Comparison of ENCODE assay signal across 17 cellular contexts in the genomic region with DNA sequence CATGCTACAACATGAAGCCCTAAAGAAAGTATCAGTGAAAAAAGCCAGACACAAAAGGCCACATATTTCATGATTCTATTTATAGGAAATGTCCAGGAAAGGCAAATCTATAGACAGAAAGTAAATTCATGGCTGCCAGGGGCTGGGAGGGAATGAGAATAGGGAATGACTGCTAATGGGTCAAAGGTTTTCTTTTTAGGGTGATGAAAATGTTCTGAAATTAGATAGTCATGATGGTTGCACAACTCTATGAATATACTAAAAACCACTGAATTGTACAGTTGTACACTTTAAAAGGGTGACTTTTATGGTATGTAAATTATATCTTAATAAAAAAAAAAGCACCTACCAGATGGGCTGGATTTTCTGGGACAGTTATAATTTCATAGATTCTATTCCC.
"Had no signal": no experiment of that assay in that cellular context is flagged by ENCODE, and none has a peak within 500 bp of the region (broad histone marks: within the 10 kb centered on the region; RNA-seq: fewer than 3 reads in every experiment).

No MANE protein-coding gene starts in this region.

- H3K27ac Mint-ChIP-seq: activated CD4-positive, alpha-beta T cell treated with anti-CD3 and anti-CD28 coated beads, Interleukin-2, amount 10 ng/mL, durations not matched to agents 7 days and 5 days; activated naive CD4-positive, alpha-beta T cell treated with anti-CD3 and anti-CD28 coated beads for 36 hours; activated T-helper 1 cell treated with anti-CD3 and anti-CD28 coated beads, Interleukin-12 subunit alpha, Interleukin-12 subunit beta, Interleukin-2, Interleukin-4 antibody, amounts not matched to agents 30 ng/mL and 10 ng/mL and 1 ng/mL, durations not matched to agents 14 hours and 24 hours and 36 hours; naive thymus-derived CD8-positive, alpha-beta T cell; T-helper 2 cell treated with Interferon-gamma antibody and Interleukin-4, amounts not matched to agents 5 μg/mL and 100 μg/mL, for 36 hours had no signal

- H3K36me3 ChIP-seq: adrenal gland, colonic mucosa, esophagus squamous epithelium, left lung, transverse colon had no signal

- H3K4me3 Mint-ChIP-seq: activated CD4-positive, alpha-beta T cell treated with anti-CD3 and anti-CD28 coated beads, Interleukin-2, amount 10 ng/mL, durations not matched to agents 7 days and 5 days; activated naive CD4-positive, alpha-beta T cell treated with anti-CD3 and anti-CD28 coated beads for 36 hours; activated T-helper 1 cell treated with anti-CD3 and anti-CD28 coated beads, Interleukin-12 subunit alpha, Interleukin-12 subunit beta, Interleukin-2, Interleukin-4 antibody, amounts not matched to agents 30 ng/mL and 10 ng/mL and 1 ng/mL, durations not matched to agents 14 hours and 24 hours and 36 hours; naive thymus-derived CD8-positive, alpha-beta T cell; T-helper 2 cell treated with Interferon-gamma antibody and Interleukin-4, amounts not matched to agents 5 μg/mL and 100 μg/mL, for 36 hours had no signal

- H3K36me3 Mint-ChIP-seq: naive thymus-derived CD8-positive, alpha-beta T cell had no signal

- FAIRE-seq: keratinocyte, small intestine had no signal

- DNase-seq: activated CD4-positive, alpha-beta T cell treated with anti-CD3 and anti-CD28 coated beads, Interleukin-2, amount 10 ng/mL, durations not matched to agents 7 days and 5 days; activated naive CD4-positive, alpha-beta T cell treated with anti-CD3 and anti-CD28 coated beads for 36 hours; adrenal gland; colonic mucosa; esophagus squamous epithelium; hippocampal formation; left lung; naive thymus-derived CD8-positive, alpha-beta T cell; posterior cingulate gyrus; small intestine; stimulated activated CD4-positive, alpha-beta T cell treated with anti-CD3 and anti-CD28 coated beads, Interleukin-4, amount 100 ng/mL, for 24 hours; stimulated activated naive CD4-positive, alpha-beta T cell; substantia nigra; transverse colon had no signal

- H3K27me3 ChIP-seq: adrenal gland, colonic mucosa, esophagus squamous epithelium, left lung, transverse colon had no signal

- H3K9me3 Mint-ChIP-seq: activated CD4-positive, alpha-beta T cell treated with anti-CD3 and anti-CD28 coated beads, Interleukin-2, amount 10 ng/mL, durations not matched to agents 7 days and 5 days; activated naive CD4-positive, alpha-beta T cell treated with anti-CD3 and anti-CD28 coated beads for 36 hours; activated T-helper 1 cell treated with anti-CD3 and anti-CD28 coated beads, Interleukin-12 subunit alpha, Interleukin-12 subunit beta, Interleukin-2, Interleukin-4 antibody, amounts not matched to agents 30 ng/mL and 10 ng/mL and 1 ng/mL, durations not matched to agents 14 hours and 24 hours and 36 hours; naive thymus-derived CD8-positive, alpha-beta T cell; T-helper 2 cell treated with Interferon-gamma antibody and Interleukin-4, amounts not matched to agents 5 μg/mL and 100 μg/mL, for 36 hours had no signal

- H3K27ac ChIP-seq: adrenal gland, colonic mucosa, esophagus squamous epithelium, left lung, transverse colon had no signal

- H3K9me3 ChIP-seq: adrenal gland, colonic mucosa, esophagus squamous epithelium, left lung, transverse colon had no signal

- ATAC-seq: left lung; naive thymus-derived CD8-positive, alpha-beta T cell had no signal

- H3K4me3 ChIP-seq: adrenal gland, colonic mucosa, esophagus squamous epithelium, left lung, transverse colon had no signal

- H3K4me1 ChIP-seq: colonic mucosa, transverse colon had no signal
